ENCODE assay signal across 10 cellular contexts in genomic region chr9:122426723-122427122, GRCh38. TPM values are rescaled to one million over a fixed set of nuclear protein-coding genes. Genes with fewer than 3 reads are reported as not detected.
"Had no signal": no experiment of that assay in that cellular context is flagged by ENCODE, and none has a peak within 500 bp of the region (broad histone marks: within the 10 kb centered on the region; RNA-seq: fewer than 3 reads in every experiment).

No MANE protein-coding gene starts in this region.

- H3K36me3 ChIP-seq: HAP-1 had no signal

- H3K27ac ChIP-seq: GM23248 had no signal

- ATAC-seq: HCT116, K562 had no signal

- H3K9ac ChIP-seq: GM23248 had no signal

- DNase-seq: GM23248, GOT3, H7, HFFc6, IMR-90 had no signal

- H3K4me1 ChIP-seq: HAP-1 had no signal

- H3K4me3 ChIP-seq: GM23248, HAP-1, K562 had no signal

- H3K9me3 ChIP-seq: HAP-1 had no signal

RNA-seq across cellular contexts. Expression of gene OR1J1, which starts 51.0 kb away (rescaled TPM):
- total RNA-seq: GM23248, H4, H7, HFFc6, HT-29, IMR-90, K562 had no signal
- polyA plus RNA-seq: IMR-90, K562 had no signal
